Comparison of ENCODE assay signal across 1 cellular context in genomic region chr12:105444809-105445102, GRCh38.
TF ChIP-seq lines count a peak whose summit lies in the region.

No MANE protein-coding gene starts in this region.

TF ChIP-seq in IMR-90, 13 proteins besides CTCF, POLR2A, EP300 and RAD21:
- TF ChIP-seq MXI1 (IDR thresholded peaks at IDR 0.05; ENCODE audit: borderline replicate concordance, low read depth, low read length), result no peak
- no peak for TF ChIP-seq RFX5 (IDR thresholded peaks at IDR 0.05; ENCODE audit: low read depth, low read length)
- TF ChIP-seq BHLHE40 (IDR thresholded peaks at IDR 0.05; ENCODE audit: low read depth, low read length), result no peak
- TF ChIP-seq SMC3 (IDR thresholded peaks at IDR 0.05; ENCODE audit: low read depth, low read length), result no peak
- no peak for TF ChIP-seq MAFK (IDR thresholded peaks at IDR 0.05; ENCODE audit: low read depth, low read length)
- TF ChIP-seq RCOR1 (IDR thresholded peaks at IDR 0.05; ENCODE audit: insufficient replicate concordance, low read length), result no peak
- TF ChIP-seq MAZ (IDR thresholded peaks at IDR 0.05; ENCODE audit: borderline replicate concordance, low read depth, low read length), result no peak
- TF ChIP-seq NFE2L2 (IDR thresholded peaks at IDR 0.05; ENCODE audit: low read depth, low read length), result no peak
- TF ChIP-seq CEBPB (IDR thresholded peaks at IDR 0.05; ENCODE audit: low read depth, low read length), result no peak
- TF ChIP-seq FOS (IDR thresholded peaks at IDR 0.05; ENCODE audit: low read depth, low read length), result no peak
